Comparison of ENCODE assay signal across 16 cellular contexts in genomic region chr7:128094111-128094570, GRCh38.
DNase-seq lines count a peak whose midpoint lies in the region; ATAC-seq lines count a peak whose summit lies in the region.
"Had no signal": no experiment of that assay in that cellular context is flagged by ENCODE, and none has a peak within 500 bp of the region (broad histone marks: within the 10 kb centered on the region; RNA-seq: fewer than 3 reads in every experiment).

No MANE protein-coding gene starts in this region.

- peak overlapping the region; percentile 28 for H3K27ac Mint-ChIP-seq in activated CD4-positive, alpha-beta T cell treated with anti-CD3 and anti-CD28 coated beads, Interleukin-2, amount 10 ng/mL, durations not matched to agents 24 days and 14 days
- peak overlapping the region; percentile 26 for H3K27ac Mint-ChIP-seq in activated T-helper 17 cell treated with anti-CD3 and anti-CD28 coated beads, Interleukin-2, amount 50 U/mL, for 72 hours
- H3K27ac Mint-ChIP-seq: dendritic cell treated with granulocyte-macrophage colony-stimulating factor and Interleukin-4, amounts not matched to agents 40 ng/mL and 50 ng/mL, for 4 days; nephron progenitor cell; T-helper 17 cell had no signal

- no peak for DNase-seq in activated CD4-positive, alpha-beta T cell treated with anti-CD3 and anti-CD28 coated beads, Interleukin-2, amount 10 ng/mL, durations not matched to agents 24 days and 14 days
- no peak for DNase-seq in activated CD4-positive, alpha-beta T cell treated with anti-CD3 and anti-CD28 coated beads for 4 hours
- DNase-seq in DMS79 (lab: John Stamatoyannopoulos, UW) (peak; percentile 77), left lobe of liver (ENCODE audit: low spot score) (no peak), NCI-H345 treated with DMSO at 0.1 percent for 48 hours (lab: John Stamatoyannopoulos, UW; ENCODE audit: unreplicated experiment) (no peak), cerebellar nuclear complex (lab: John Stamatoyannopoulos, UW) (no peak)
- DNase-seq: activated CD8-positive, alpha-beta memory T cell treated with anti-CD3 and anti-CD28 coated beads, Interleukin-2, amount 50 U/mL, for 48 hours; activated effector memory CD4-positive, alpha-beta T cell treated with anti-CD3 and anti-CD28 coated beads, Interleukin-2, amount 50 U/mL, for 16 hours; adrenal gland; NCI-H2171 treated with DMSO at 0.1 percent for 48 hours; nephron progenitor cell; T-helper 17 cell had no signal

- H3K36me3 Mint-ChIP-seq in activated CD4-positive, alpha-beta T cell treated with anti-CD3 and anti-CD28 coated beads, Interleukin-2, amount 10 ng/mL, durations not matched to agents 24 days and 14 days (ENCODE audit: low read depth): peaks cover 48% of the 10 kb centered on the region
- peaks cover 76% of the 10 kb centered on the region for H3K36me3 Mint-ChIP-seq in activated T-helper 17 cell treated with anti-CD3 and anti-CD28 coated beads, Interleukin-2, amount 50 U/mL, for 72 hours (ENCODE audit: low read depth)

- no peaks in the 10 kb centered on the region for H3K27me3 Mint-ChIP-seq in activated CD4-positive, alpha-beta T cell treated with anti-CD3 and anti-CD28 coated beads, Interleukin-2, amount 10 ng/mL, durations not matched to agents 24 days and 14 days
- no peaks in the 10 kb centered on the region for H3K27me3 Mint-ChIP-seq in activated T-helper 17 cell treated with anti-CD3 and anti-CD28 coated beads, Interleukin-2, amount 50 U/mL, for 72 hours
- H3K27me3 Mint-ChIP-seq: dendritic cell treated with granulocyte-macrophage colony-stimulating factor and Interleukin-4, amounts not matched to agents 40 ng/mL and 50 ng/mL, for 4 days; T-helper 17 cell had no signal

- no peaks in the 10 kb centered on the region for H3K4me1 Mint-ChIP-seq in activated CD4-positive, alpha-beta T cell treated with anti-CD3 and anti-CD28 coated beads, Interleukin-2, amount 10 ng/mL, durations not matched to agents 24 days and 14 days
- H3K4me1 Mint-ChIP-seq in activated T-helper 17 cell treated with anti-CD3 and anti-CD28 coated beads, Interleukin-2, amount 50 U/mL, for 72 hours: no peaks in the 10 kb centered on the region
- H3K4me1 Mint-ChIP-seq: nephron progenitor cell had no signal

- ATAC-seq in activated T-helper 17 cell treated with anti-CD3 and anti-CD28 coated beads, Interleukin-2, amount 50 U/mL, for 72 hours (replicated peaks): peak; percentile 66
- ATAC-seq in left lobe of liver (peak; percentile 51), GM18517 (IDR thresholded peaks at IDR 0.05; ENCODE audit: unreplicated experiment) (no peak)
- ATAC-seq: Panc1, T-helper 17 cell had no signal

- no peaks in the 10 kb centered on the region for H3K9me3 Mint-ChIP-seq in activated CD4-positive, alpha-beta T cell treated with anti-CD3 and anti-CD28 coated beads, Interleukin-2, amount 10 ng/mL, durations not matched to agents 24 days and 14 days
- H3K9me3 Mint-ChIP-seq in activated T-helper 17 cell treated with anti-CD3 and anti-CD28 coated beads, Interleukin-2, amount 50 U/mL, for 72 hours: no peaks in the 10 kb centered on the region
- H3K9me3 Mint-ChIP-seq: dendritic cell treated with granulocyte-macrophage colony-stimulating factor and Interleukin-4, amounts not matched to agents 40 ng/mL and 50 ng/mL, for 4 days; nephron progenitor cell had no signal

- H3K4me3 Mint-ChIP-seq in activated CD4-positive, alpha-beta T cell treated with anti-CD3 and anti-CD28 coated beads, Interleukin-2, amount 10 ng/mL, durations not matched to agents 24 days and 14 days: no peak overlapping the region
- no peak overlapping the region for H3K4me3 Mint-ChIP-seq in activated T-helper 17 cell treated with anti-CD3 and anti-CD28 coated beads, Interleukin-2, amount 50 U/mL, for 72 hours
- H3K4me3 Mint-ChIP-seq: dendritic cell treated with granulocyte-macrophage colony-stimulating factor and Interleukin-4, amounts not matched to agents 40 ng/mL and 50 ng/mL, for 4 days; nephron progenitor cell; T-helper 17 cell had no signal

- intact Hi-C loops in activated CD4-positive, alpha-beta T cell treated with anti-CD3 and anti-CD28 coated beads, Interleukin-2, amount 10 ng/mL, durations not matched to agents 24 days and 14 days (cut with micrococcal nuclease): no loop called here
